ENCODE assay signal across 8 cellular contexts in genomic region chr1:29332204-29332603, GRCh38.
DNase-seq lines count a peak whose midpoint lies in the region; ATAC-seq and TF ChIP-seq lines count a peak whose summit lies in the region.

No MANE protein-coding gene starts in this region.

- TF ChIP-seq CTCF in AG09309 (IDR thresholded peaks at IDR 0.05; ENCODE audit: control insufficient read depth, insufficient read depth, low read depth, low read length, missing control alignments) (peak; percentile 34), GM10266 (IDR thresholded peaks at IDR 0.05; ENCODE audit: control insufficient read depth, insufficient read depth, low read depth, missing control alignments) (peak; percentile 44), OCI-LY3 (IDR thresholded peaks at IDR 0.05; ENCODE audit: low read depth, low read length) (peak; percentile 52), upper lobe of left lung (IDR thresholded peaks at IDR 0.05) (peak in 5 of 6 experiments; percentile 9 to 41 (median 39))

- H3K27me3 ChIP-seq in OCI-LY3 (ENCODE audit: low read depth, low read length) = 0 out of 2 replicates have a peak, but pooled peaks cover 3% of the 10 kb centered on the region
- H3K27me3 ChIP-seq in upper lobe of left lung = no peaks in the 10 kb centered on the region

- no peak overlapping the region for H3K27ac ChIP-seq in OCI-LY3 (ENCODE audit: low read length)
- no peak overlapping the region for H3K27ac ChIP-seq in upper lobe of left lung

- H2AFZ ChIP-seq in OCI-LY3 (ENCODE audit: low read depth, low read length) = no peak overlapping the region

- H4K20me1 ChIP-seq in OCI-LY3 (ENCODE audit: insufficient read depth, low read length) = no peaks in the 10 kb centered on the region

- DNase-seq in AG09309 (ENCODE audit: low read depth) (no peak), GM10266 (ENCODE audit: extremely low spot score) (no peak), fibroblast of peridontal ligament (ENCODE audit: extremely low read depth) (peak; percentile 12), upper lobe of left lung (peak in 1 of 2 donors; percentile 58), DMS114 treated with DMSO at 0.1 percent for 48 hours (lab: John Stamatoyannopoulos, UW; ENCODE audit: unreplicated experiment) (no peak)

- TF ChIP-seq EP300 in upper lobe of left lung (IDR thresholded peaks at IDR 0.05) = no peak

- H3K4me3 ChIP-seq in AG09309 (ENCODE audit: control insufficient read depth, low read depth, low read length) = no peak overlapping the region
- H3K4me3 ChIP-seq in OCI-LY3 (ENCODE audit: low read length) = no peak overlapping the region
- H3K4me3 ChIP-seq in upper lobe of left lung = no peak overlapping the region

- no peaks in the 10 kb centered on the region for H3K9me3 ChIP-seq in OCI-LY3 (ENCODE audit: insufficient read depth, low read length)
- no peaks in the 10 kb centered on the region for H3K9me3 ChIP-seq in upper lobe of left lung

- no peak overlapping the region for H3K4me2 ChIP-seq in OCI-LY3 (ENCODE audit: low read length)

- ATAC-seq in upper lobe of left lung (ENCODE audit: low FRiP score in 2 of 2) (peak; percentile 44 to 69), HG03521 (IDR thresholded peaks at IDR 0.05; ENCODE audit: unreplicated experiment) (no peak), HG02763 (IDR thresholded peaks at IDR 0.05; ENCODE audit: unreplicated experiment) (no peak)

- no peak overlapping the region for H3K9ac ChIP-seq in OCI-LY3 (ENCODE audit: low read length)

- no peaks in the 10 kb centered on the region for H3K4me1 ChIP-seq in OCI-LY3 (ENCODE audit: low read length)
- no peaks in the 10 kb centered on the region for H3K4me1 ChIP-seq in upper lobe of left lung

- no peaks in the 10 kb centered on the region for H3K79me2 ChIP-seq in OCI-LY3 (ENCODE audit: low read length)

- WGBS in upper lobe of left lung, 2 donors = 39 to 50% methylated on average over 6 of the region's 6 CpGs

- H3K36me3 ChIP-seq in OCI-LY3 (replicated peaks; ENCODE audit: low read depth, low read length) (no peaks in the 10 kb centered on the region), upper lobe of left lung (no peaks in the 10 kb centered on the region)

- TF ChIP-seq POLR2A in upper lobe of left lung (IDR thresholded peaks at IDR 0.05) = no peak

Comparison
In these comparisons a context has a peak if more than half of its experiments do, and no peak if none do; other contexts are left out.
1. ATAC-seq: peak in upper lobe of left lung (2 of 2); none in HG03521 (single experiment) and HG02763 (single experiment).
2. Peak in every context shown above with its lines, with median percentiles within 50 percentile points of each other: CTCF ChIP-seq.